ENCODE assay signal across 21 cellular contexts in the genomic region with DNA sequence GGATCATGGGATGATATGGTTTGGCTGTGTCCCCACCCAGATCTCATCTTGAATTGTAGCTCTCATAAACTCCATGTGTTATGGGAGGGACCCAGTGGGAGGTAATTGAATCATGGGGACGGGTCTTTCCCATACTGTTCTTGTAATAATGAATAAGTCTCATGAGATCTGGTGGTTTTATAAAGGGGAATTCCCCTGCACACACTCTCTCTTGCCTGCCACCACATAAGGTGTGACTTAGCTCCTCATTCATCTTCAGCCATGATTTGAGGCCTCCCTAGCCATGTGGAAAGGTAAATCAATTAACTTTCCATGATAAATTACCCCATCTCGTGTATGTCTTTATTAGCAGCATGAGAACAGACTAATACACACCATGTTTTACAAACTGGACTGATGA.
"Had no signal": no experiment of that assay in that cellular context is flagged by ENCODE, and none has a peak within 500 bp of the region (broad histone marks: within the 10 kb centered on the region; RNA-seq: fewer than 3 reads in every experiment).

No MANE protein-coding gene starts in this region.

- H3K4me1 Mint-ChIP-seq: brain, naive B cell, neural crest cell had no signal

- H3K4me3 Mint-ChIP-seq: brain; dendritic cell treated with granulocyte-macrophage colony-stimulating factor and Interleukin-4, amounts not matched to agents 40 ng/mL and 50 ng/mL, for 4 days; naive B cell; neural crest cell had no signal

- DNase-seq: activated CD4-positive, alpha-beta T cell treated with anti-CD3 and anti-CD28 coated beads for 4 hours; activated CD8-positive, alpha-beta memory T cell treated with anti-CD3 and anti-CD28 coated beads for 24 hours; activated CD8-positive, alpha-beta memory T cell treated with anti-CD3 and anti-CD28 coated beads, Interleukin-2, amount 50 U/mL, for 4 hours; aorta; caudate nucleus; effector CD4-positive, alpha-beta T cell; erythroblast; foreskin keratinocyte; lower lobe of right lung; naive B cell; posterior cingulate gyrus; SIG-M5; small intestine; upper lobe of left lung; WERI-Rb-1 had no signal

- ATAC-seq: foreskin keratinocyte, left lobe of liver, lower lobe of right lung, sciatic nerve, SK-N-SH treated with all-trans-retinoic acid at 6 μM for 48 hours had no signal

- H3K36me3 Mint-ChIP-seq: brain, naive B cell had no signal

- H3K27ac Mint-ChIP-seq: brain; dendritic cell treated with granulocyte-macrophage colony-stimulating factor and Interleukin-4, amounts not matched to agents 40 ng/mL and 50 ng/mL, for 4 days had no signal

- H3K27me3 Mint-ChIP-seq: brain; dendritic cell treated with granulocyte-macrophage colony-stimulating factor and Interleukin-4, amounts not matched to agents 40 ng/mL and 50 ng/mL, for 4 days had no signal
